16 cellular contexts compared by ENCODE assay signal in genomic region chr3:127753898-127754410, GRCh38.
A peak's percentile ranks its signal among the peaks of the same experiment; 100 is the strongest.
DNase-seq lines count a peak whose midpoint lies in the region; ATAC-seq and TF ChIP-seq lines count a peak whose summit lies in the region.
"Had no signal": no experiment of that assay in that cellular context is flagged by ENCODE, and none has a peak within 500 bp of the region (broad histone marks: within the 10 kb centered on the region; RNA-seq: fewer than 3 reads in every experiment).

No MANE protein-coding gene starts in this region.

- DNase-seq in Right ventricle myocardium superior: no peak
- DNase-seq in right atrium auricular region (ENCODE audit: low spot score): no peak
- DNase-seq in dorsolateral prefrontal cortex: no peak
- DNase-seq in tibial artery: peak; percentile 46 to 87
- no peak for DNase-seq in NOMO-1 treated with DMSO at 0.1 percent for 48 hours (lab: John Stamatoyannopoulos, UW; ENCODE audit: unreplicated experiment)
- DNase-seq in NCI-H2171 (lab: John Stamatoyannopoulos, UW): no peak
- no peak for DNase-seq in dedifferentiated amniotic fluid mesenchymal stem cell (ENCODE audit: extremely low spot score)
- DNase-seq: activated CD4-positive, alpha-beta T cell treated with anti-CD3 and anti-CD28 coated beads for 1 hour; activated gamma-delta T cell treated with Interleukin-2 at 50 U/mL for 16 hours; central memory CD4-positive, alpha-beta T cell; DND-41; NCI-H187 treated with DMSO at 0.1 percent for 48 hours; NK-92 treated with Interleukin-12 subunit alpha and Interleukin-12 subunit beta, amount 100 ng/mL, for 24 hours had no signal

- H3K4me3 ChIP-seq in right atrium auricular region (no peak overlapping the region), dorsolateral prefrontal cortex (peak overlapping the region in 2 of 59 donors; percentile 5 to 23), tibial artery (no peak overlapping the region)
- H3K4me3 ChIP-seq: K562, upper lobe of left lung had no signal

- ATAC-seq in Right ventricle myocardium superior (ENCODE audit: poor library complexity) (peak; percentile 19), HG03045 (IDR thresholded peaks at IDR 0.05; ENCODE audit: unreplicated experiment) (peak; percentile 23)

- H3K36me3 ChIP-seq in right atrium auricular region (no peaks in the 10 kb centered on the region), tibial artery (no peaks in the 10 kb centered on the region)
- H3K36me3 ChIP-seq: upper lobe of left lung had no signal

- H3K27me3 ChIP-seq in right atrium auricular region: no peaks in the 10 kb centered on the region
- H3K27me3 ChIP-seq in dorsolateral prefrontal cortex: no peaks in the 10 kb centered on the region
- H3K27me3 ChIP-seq in tibial artery: no peaks in the 10 kb centered on the region
- H3K27me3 ChIP-seq: upper lobe of left lung had no signal

- no peaks in the 10 kb centered on the region for H3K9me3 ChIP-seq in right atrium auricular region
- H3K9me3 ChIP-seq in tibial artery: no peaks in the 10 kb centered on the region
- H3K9me3 ChIP-seq: upper lobe of left lung had no signal

- H3K27ac ChIP-seq in right atrium auricular region: peak overlapping the region in 1 of 2 donors; percentile 44
- peak overlapping the region in 47 of 59 donors; percentile 7 to 82 (median 52) for H3K27ac ChIP-seq in dorsolateral prefrontal cortex
- H3K27ac ChIP-seq in tibial artery: peak overlapping the region; percentile 45 to 63

- TF ChIP-seq CTCF in right atrium auricular region (IDR thresholded peaks at IDR 0.05) (no peak), dorsolateral prefrontal cortex (IDR thresholded peaks at IDR 0.05 in 54 of 56, conservative IDR thresholded peaks at IDR 0.05 in 2 of 56; ENCODE audit: low read depth in 1 of 56, partially characterized antibody in 56 of 56) (no peak), tibial artery (IDR thresholded peaks at IDR 0.05) (no peak)

- intact Hi-C loops in Right ventricle myocardium superior (cut with DNase I): no loop called here
- intact Hi-C loops in dorsolateral prefrontal cortex (cut with DNase I): no loop called here
- intact Hi-C loops in tibial artery (cut with DNase I; ENCODE audit: low total_unique reads): no loop called here

- H3K4me1 ChIP-seq in right atrium auricular region: peaks cover 0 to 24% of the 10 kb centered on the region in 2 donors
- peaks cover 0 to 48% (median 21%) of the 10 kb centered on the region in 4 donors for H3K4me1 ChIP-seq in tibial artery

Comparison
In these comparisons a context has a peak if more than half of its experiments do, and no peak if none do; other contexts are left out.
1. DNase-seq: peak in tibial artery (2 of 2); none in Right ventricle myocardium superior (single experiment), right atrium auricular region (single experiment), dorsolateral prefrontal cortex (0 of 10), NOMO-1 treated with DMSO at 0.1 percent for 48 hours (single experiment), NCI-H2171 (single experiment) and dedifferentiated amniotic fluid mesenchymal stem cell (single experiment).